2 cellular contexts compared by ENCODE assay signal in the genomic region with DNA sequence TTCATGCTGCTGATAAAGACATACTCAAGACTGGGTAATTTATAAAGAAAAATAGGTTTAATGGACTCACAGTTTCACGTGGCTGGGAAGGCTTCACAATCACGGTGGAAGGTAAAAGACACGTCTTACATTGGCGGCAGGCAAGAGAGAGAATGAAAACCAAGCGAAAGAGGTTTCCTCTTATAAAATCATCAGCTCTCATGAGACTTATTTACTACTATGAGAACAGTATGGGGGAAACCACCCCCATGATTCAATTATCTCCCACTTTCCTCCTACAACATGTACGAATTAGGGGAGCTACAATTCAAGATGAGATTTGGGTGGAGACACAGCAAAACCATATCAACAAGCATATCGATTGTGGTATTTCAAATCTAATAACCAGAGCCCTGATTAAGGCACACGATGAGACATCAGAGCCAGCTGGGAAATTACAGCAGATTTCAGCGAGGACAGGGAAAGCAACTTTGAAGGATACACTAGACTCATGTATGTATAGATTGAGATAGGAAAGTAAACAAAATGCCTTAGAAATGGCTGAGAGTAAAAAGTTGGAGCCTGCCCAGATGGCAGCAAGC.
TF ChIP-seq lines count a peak whose summit lies in the region.

No MANE protein-coding gene starts in this region.

TF ChIP-seq in HCT116, 20 proteins besides CTCF, POLR2A, EP300 and RAD21:
- TF ChIP-seq SIN3A (IDR thresholded peaks at IDR 0.05; ENCODE audit: low read depth) (no peak), POLR2AphosphoS5 (IDR thresholded peaks at IDR 0.05; ENCODE audit: low read depth, low read length) (no peak), YY1 (IDR thresholded peaks at IDR 0.05; ENCODE audit: extremely low read depth, insufficient replicate concordance, low read depth, low read length) (no peak), ZNF274 (IDR thresholded peaks at IDR 0.05; ENCODE audit: low read depth, low read length) (no peak), SRF (IDR thresholded peaks at IDR 0.05; ENCODE audit: low read depth) (no peak), CBX3 (IDR thresholded peaks at IDR 0.05; ENCODE audit: low read depth) (no peak), TCF7L2 (IDR thresholded peaks at IDR 0.05; ENCODE audit: borderline replicate concordance, extremely low read depth, insufficient read depth, insufficient read length) (no peak), FOSL1 (IDR thresholded peaks at IDR 0.05; ENCODE audit: low read depth) (no peak), SP1 (IDR thresholded peaks at IDR 0.05; ENCODE audit: low read depth) (no peak), CEBPB (IDR thresholded peaks at IDR 0.05; ENCODE audit: low read depth) (no peak), EZH2 (IDR thresholded peaks at IDR 0.05) (no peak), ZFX (IDR thresholded peaks at IDR 0.05) (no peak)
- TF ChIP-seq, protein P1, sequence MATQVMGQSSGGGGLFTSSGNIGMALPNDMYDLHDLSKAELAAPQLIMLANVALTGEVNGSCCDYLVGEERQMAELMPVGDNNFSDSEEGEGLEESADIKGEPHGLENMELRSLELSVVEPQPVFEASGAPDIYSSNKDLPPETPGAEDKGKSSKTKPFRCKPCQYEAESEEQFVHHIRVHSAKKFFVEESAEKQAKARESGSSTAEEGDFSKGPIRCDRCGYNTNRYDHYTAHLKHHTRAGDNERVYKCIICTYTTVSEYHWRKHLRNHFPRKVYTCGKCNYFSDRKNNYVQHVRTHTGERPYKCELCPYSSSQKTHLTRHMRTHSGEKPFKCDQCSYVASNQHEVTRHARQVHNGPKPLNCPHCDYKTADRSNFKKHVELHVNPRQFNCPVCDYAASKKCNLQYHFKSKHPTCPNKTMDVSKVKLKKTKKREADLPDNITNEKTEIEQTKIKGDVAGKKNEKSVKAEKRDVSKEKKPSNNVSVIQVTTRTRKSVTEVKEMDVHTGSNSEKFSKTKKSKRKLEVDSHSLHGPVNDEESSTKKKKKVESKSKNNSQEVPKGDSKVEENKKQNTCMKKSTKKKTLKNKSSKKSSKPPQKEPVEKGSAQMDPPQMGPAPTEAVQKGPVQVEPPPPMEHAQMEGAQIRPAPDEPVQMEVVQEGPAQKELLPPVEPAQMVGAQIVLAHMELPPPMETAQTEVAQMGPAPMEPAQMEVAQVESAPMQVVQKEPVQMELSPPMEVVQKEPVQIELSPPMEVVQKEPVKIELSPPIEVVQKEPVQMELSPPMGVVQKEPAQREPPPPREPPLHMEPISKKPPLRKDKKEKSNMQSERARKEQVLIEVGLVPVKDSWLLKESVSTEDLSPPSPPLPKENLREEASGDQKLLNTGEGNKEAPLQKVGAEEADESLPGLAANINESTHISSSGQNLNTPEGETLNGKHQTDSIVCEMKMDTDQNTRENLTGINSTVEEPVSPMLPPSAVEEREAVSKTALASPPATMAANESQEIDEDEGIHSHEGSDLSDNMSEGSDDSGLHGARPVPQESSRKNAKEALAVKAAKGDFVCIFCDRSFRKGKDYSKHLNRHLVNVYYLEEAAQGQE (IDR thresholded peaks at IDR 0.05; ENCODE audit: low read depth) = no peak
- TF ChIP-seq, protein P2, sequence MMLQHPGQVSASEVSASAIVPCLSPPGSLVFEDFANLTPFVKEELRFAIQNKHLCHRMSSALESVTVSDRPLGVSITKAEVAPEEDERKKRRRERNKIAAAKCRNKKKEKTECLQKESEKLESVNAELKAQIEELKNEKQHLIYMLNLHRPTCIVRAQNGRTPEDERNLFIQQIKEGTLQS (IDR thresholded peaks at IDR 0.05) = no peak
- TF ChIP-seq, protein P3, sequence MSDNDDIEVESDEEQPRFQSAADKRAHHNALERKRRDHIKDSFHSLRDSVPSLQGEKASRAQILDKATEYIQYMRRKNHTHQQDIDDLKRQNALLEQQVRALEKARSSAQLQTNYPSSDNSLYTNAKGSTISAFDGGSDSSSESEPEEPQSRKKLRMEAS (IDR thresholded peaks at IDR 0.05) = no peak

TF ChIP-seq in H1, 55 proteins besides CTCF, POLR2A, EP300 and RAD21:
- TF ChIP-seq KDM5A (IDR thresholded peaks at IDR 0.05; ENCODE audit: low read length) (no peak), ZNF274 (IDR thresholded peaks at IDR 0.05; ENCODE audit: borderline replicate concordance, extremely low read depth, low read length) (no peak), RBBP5 (IDR thresholded peaks at IDR 0.05; ENCODE audit: borderline replicate concordance, low read depth, low read length) (no peak), BACH1 (IDR thresholded peaks at IDR 0.05; ENCODE audit: low read length) (no peak), TBP (IDR thresholded peaks at IDR 0.05; ENCODE audit: low read depth, low read length) (no peak), SP4 (IDR thresholded peaks at IDR 0.05; ENCODE audit: low read length) (no peak)
- TF ChIP-seq, protein P3 (IDR thresholded peaks at IDR 0.05) = no peak
